In genomic region chr17:43448720-43449469, GRCh38 we compare ENCODE assay signal across 19 cellular contexts. TPM values are rescaled to one million over a fixed set of nuclear protein-coding genes. Genes with fewer than 3 reads are reported as not detected.
DNase-seq lines count a peak whose midpoint lies in the region; ATAC-seq, FAIRE-seq and TF ChIP-seq lines count a peak whose summit lies in the region.
"Had no signal": no experiment of that assay in that cellular context is flagged by ENCODE, and none has a peak within 500 bp of the region (broad histone marks: within the 10 kb centered on the region; RNA-seq: fewer than 3 reads in every experiment).

No MANE protein-coding gene starts in this region.

- H3K9ac ChIP-seq in astrocyte (ENCODE audit: low read length): no peak overlapping the region

- no peaks in the 10 kb centered on the region for H3K36me3 ChIP-seq in astrocyte (ENCODE audit: insufficient read depth, low read length)
- no peaks in the 10 kb centered on the region for H3K36me3 ChIP-seq in urinary bladder (ENCODE audit: insufficient read depth)

- peak; percentile 21 for ATAC-seq in left lobe of liver
- ATAC-seq: K562 had no signal

- H3K27me3 Mint-ChIP-seq in astrocyte (ENCODE audit: low read depth, unreplicated experiment) (no peaks in the 10 kb centered on the region), nephron progenitor cell (ENCODE audit: low read depth, poor library complexity) (peaks cover 8% of the 10 kb centered on the region)

- TF ChIP-seq CTCF in astrocyte (IDR thresholded peaks at IDR 0.05; ENCODE audit: insufficient read depth, low read depth, low read length): no peak
- no peak for TF ChIP-seq CTCF in nephron progenitor cell (IDR thresholded peaks at IDR 0.05)
- TF ChIP-seq CTCF in GM10266 (IDR thresholded peaks at IDR 0.05; ENCODE audit: control insufficient read depth, insufficient read depth, low read depth, missing control alignments): no peak

- H3K4me1 Mint-ChIP-seq in astrocyte (ENCODE audit: low read depth, unreplicated experiment) (peaks cover 11% of the 10 kb centered on the region), nephron progenitor cell (peaks cover 30% of the 10 kb centered on the region)

- H4K20me1 ChIP-seq in astrocyte (ENCODE audit: insufficient read depth, low read length): no peaks in the 10 kb centered on the region

- H3K4me1 ChIP-seq in astrocyte (ENCODE audit: insufficient read depth, low read length): peaks cover 13% of the 10 kb centered on the region
- H3K4me1 ChIP-seq in urinary bladder (ENCODE audit: insufficient read depth): no peaks in the 10 kb centered on the region

- no peaks in the 10 kb centered on the region for H3K79me2 ChIP-seq in astrocyte (ENCODE audit: insufficient read depth, low read length)

- H3K27ac ChIP-seq in astrocyte (ENCODE audit: low read depth, low read length) (no peak overlapping the region), urinary bladder (ENCODE audit: low read depth) (peak overlapping the region; percentile 78)
- H3K27ac ChIP-seq: C4-2B, PC-9 had no signal

- DNase-seq in astrocyte (ENCODE audit: low read depth): no peak
- DNase-seq in left lobe of liver (ENCODE audit: low spot score): no peak
- DNase-seq in nephron progenitor cell: no peak
- no peak for DNase-seq in NCI-H2171 (lab: John Stamatoyannopoulos, UW)
- no peak for DNase-seq in activated CD4-positive, alpha-beta T cell treated with anti-CD3 and anti-CD28 coated beads, Interleukin-2, amount 50 U/mL, for 1 hour
- DNase-seq in GM10266 (ENCODE audit: extremely low spot score): no peak
- DNase-seq: DMS 273 treated with DMSO at 0.1 percent for 48 hours, GDM1, GOT3, NCI-H1436, NCI-H2081, NCI-H510A, NCI-H82, PC-9 had no signal

- H3K4me3 Mint-ChIP-seq in astrocyte (ENCODE audit: unreplicated experiment) (peak overlapping the region; percentile 41), nephron progenitor cell (no peak overlapping the region)

- H3K9me3 ChIP-seq in astrocyte (ENCODE audit: insufficient read depth, low read depth, low read length): no peaks in the 10 kb centered on the region

- no peak for FAIRE-seq in astrocyte (lab: Jason Lieb, UNC)
- FAIRE-seq: GM12891, GM18507, K562 had no signal

- no peak overlapping the region for H2AFZ ChIP-seq in astrocyte (ENCODE audit: low read depth, low read length)
- H2AFZ ChIP-seq: PC-9 had no signal

- 73% methylated on average over 7 of the region's 7 CpGs for WGBS in urinary bladder

- no peak overlapping the region for H3K4me2 ChIP-seq in astrocyte (ENCODE audit: low read length)
- H3K4me2 ChIP-seq: PC-9 had no signal

- H3K27ac Mint-ChIP-seq in astrocyte (ENCODE audit: unreplicated experiment): no peak overlapping the region
- H3K27ac Mint-ChIP-seq in nephron progenitor cell: peak overlapping the region; percentile 18

- H3K36me3 Mint-ChIP-seq in astrocyte (ENCODE audit: low read depth, unreplicated experiment) (no peaks in the 10 kb centered on the region), nephron progenitor cell (ENCODE audit: low read depth) (peaks cover 5% of the 10 kb centered on the region)

- H3K4me3 ChIP-seq in astrocyte (ENCODE audit: insufficient read depth, low read depth, low read length): no peak overlapping the region
- no peak overlapping the region for H3K4me3 ChIP-seq in urinary bladder (ENCODE audit: low read depth, low read length)
- H3K4me3 ChIP-seq: K562, PC-9 had no signal

- H3K9me3 Mint-ChIP-seq in astrocyte (ENCODE audit: unreplicated experiment) (peaks cover 3% of the 10 kb centered on the region), nephron progenitor cell (peaks cover 34% of the 10 kb centered on the region)

- H3K27me3 ChIP-seq in astrocyte (ENCODE audit: insufficient read depth, low read length): no peaks in the 10 kb centered on the region

RNA-seq across cellular contexts. Expression of gene DHX8, which starts 34.9 kb away (rescaled TPM):
- total RNA-seq in astrocyte: 48.5 and 61.1 TPM in 2 replicates
- total RNA-seq in left lobe of liver: 13.7 TPM
- total RNA-seq in urinary bladder: 30.6 TPM
- polyA plus RNA-seq in urinary bladder: 37.4 TPM

RNA-seq across cellular contexts. Expression of gene ARL4D, which starts 50.1 kb away (rescaled TPM):
- total RNA-seq in astrocyte: 19.7 and 26.3 TPM in 2 replicates
- 15.4 TPM for total RNA-seq in left lobe of liver
- 14.8 TPM for total RNA-seq in urinary bladder
- 112 TPM for polyA plus RNA-seq in urinary bladder
